ENCODE assay signal across 11 cellular contexts in the genomic region with DNA sequence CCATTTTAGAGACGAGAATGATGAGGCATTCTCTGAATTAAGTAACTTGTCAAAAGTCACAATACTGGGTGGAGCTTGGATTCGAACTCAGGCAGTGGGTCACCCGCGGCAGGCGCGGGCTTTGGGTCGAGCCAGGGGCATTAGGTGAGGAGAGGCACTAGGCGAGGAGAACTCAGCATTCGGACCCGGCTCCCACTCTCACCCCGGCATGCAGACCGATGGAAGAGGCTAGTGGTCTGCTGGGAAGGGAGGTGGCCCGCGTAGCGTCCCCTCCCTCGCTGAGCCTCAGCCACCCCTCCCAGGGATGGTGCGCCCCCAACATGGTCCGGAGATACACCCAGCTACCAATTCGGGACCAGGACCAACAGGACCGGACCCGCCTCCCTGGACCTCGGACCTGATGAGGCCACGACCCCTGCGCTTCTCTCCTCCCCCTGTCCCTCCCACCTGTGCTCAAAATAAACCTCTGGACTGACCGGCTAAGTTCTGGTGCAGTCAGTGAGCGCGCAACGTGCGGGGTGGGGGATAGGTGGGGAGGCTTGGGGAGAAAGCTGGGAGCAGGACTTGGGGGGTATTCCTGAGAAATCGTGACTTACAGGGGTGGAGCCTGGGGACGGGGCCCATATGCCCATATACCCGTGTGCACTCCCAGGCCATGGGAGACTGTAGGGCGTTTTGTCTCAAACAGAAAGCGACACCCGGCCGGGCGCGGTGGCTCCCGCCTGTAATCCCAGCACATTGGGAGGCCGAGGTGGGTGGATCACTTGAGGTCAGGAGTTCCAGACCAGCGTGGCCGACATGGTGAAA. TPM values are rescaled to one million over a fixed set of nuclear protein-coding genes. Genes with fewer than 3 reads are reported as not detected.
A peak's percentile ranks its signal among the peaks of the same experiment; 100 is the strongest.
DNase-seq lines count a peak whose midpoint lies in the region; TF ChIP-seq lines count a peak whose summit lies in the region.
"Had no signal": no experiment of that assay in that cellular context is flagged by ENCODE, and none has a peak within 500 bp of the region (broad histone marks: within the 10 kb centered on the region; RNA-seq: fewer than 3 reads in every experiment).

No MANE protein-coding gene starts in this region.

- H3K4me3 ChIP-seq in PC-9 (peak overlapping the region; percentile 77; the same call in 1 of the 2 replicates), esophagus muscularis mucosa (peak overlapping the region in 1 of 4 donors; percentile 78), smooth muscle cell (no peak overlapping the region)

- no peak for TF ChIP-seq POLR2A in esophagus muscularis mucosa (IDR thresholded peaks at IDR 0.05; ENCODE audit: low read depth)

- BruUV-seq in PC-9 (replicated peaks; lab: Mats Ljungman, UMichigan) = no TSS peak

- peaks cover 40% of the 10 kb centered on the region for H3K4me1 Mint-ChIP-seq in activated CD4-positive, alpha-beta memory T cell treated with anti-CD3 and anti-CD28 coated beads, Interleukin-2, amount 10 ng/mL, durations not matched to agents 7 days and 5 days
- H3K4me1 Mint-ChIP-seq in activated CD4-positive, alpha-beta memory T cell treated with anti-CD3 and anti-CD28 coated beads for 36 hours (ENCODE audit: low read depth) = peaks cover 32% of the 10 kb centered on the region
- H3K4me1 Mint-ChIP-seq in endothelial cell (ENCODE audit: unreplicated experiment) = peaks cover 12% of the 10 kb centered on the region

- intact Hi-C loops in activated CD4-positive, alpha-beta memory T cell treated with anti-CD3 and anti-CD28 coated beads for 36 hours (cut with micrococcal nuclease) = no loop called here
- intact Hi-C loops in PC-9 (cut with micrococcal nuclease; ENCODE audit: unreplicated experiment) = no loop called here
- intact Hi-C loops in esophagus muscularis mucosa (cut with DNase I) = no loop called here

- DNase-seq in activated CD4-positive, alpha-beta memory T cell treated with anti-CD3 and anti-CD28 coated beads, Interleukin-2, amount 10 ng/mL, durations not matched to agents 7 days and 5 days = no peak
- DNase-seq in activated CD4-positive, alpha-beta memory T cell treated with anti-CD3 and anti-CD28 coated beads for 36 hours = no peak
- no peak for DNase-seq in PC-9
- DNase-seq in esophagus muscularis mucosa (ENCODE audit: extremely low spot score) = no peak
- DNase-seq in smooth muscle cell (lab: John Stamatoyannopoulos, UW; ENCODE audit: unreplicated experiment) = no peak
- no peak for DNase-seq in globus pallidus (ENCODE audit: low spot score)
- no peak for DNase-seq in endothelial cell (ENCODE audit: low spot score)
- DNase-seq in 8988T = no peak
- DNase-seq: stimulated activated CD8-positive, alpha-beta memory T cell treated with anti-CD3 and anti-CD28 coated beads, Interleukin-4, amount 100 ng/mL, for 48 hours had no signal

- H3K4me2 ChIP-seq in PC-9 (peak overlapping the region; percentile 98), smooth muscle cell (peak overlapping the region; percentile 98)

- H3K4me3 Mint-ChIP-seq in activated CD4-positive, alpha-beta memory T cell treated with anti-CD3 and anti-CD28 coated beads, Interleukin-2, amount 10 ng/mL, durations not matched to agents 7 days and 5 days = peak overlapping the region; percentile 74
- H3K4me3 Mint-ChIP-seq in activated CD4-positive, alpha-beta memory T cell treated with anti-CD3 and anti-CD28 coated beads for 36 hours = no peak overlapping the region
- H3K4me3 Mint-ChIP-seq in endothelial cell (ENCODE audit: unreplicated experiment) = no peak overlapping the region

- no peak overlapping the region for H2AFZ ChIP-seq in PC-9
- H2AFZ ChIP-seq in smooth muscle cell (ENCODE audit: low read depth) = no peak overlapping the region

- peaks cover 27% of the 10 kb centered on the region for H3K27me3 Mint-ChIP-seq in activated CD4-positive, alpha-beta memory T cell treated with anti-CD3 and anti-CD28 coated beads, Interleukin-2, amount 10 ng/mL, durations not matched to agents 7 days and 5 days
- peaks cover 23% of the 10 kb centered on the region for H3K27me3 Mint-ChIP-seq in activated CD4-positive, alpha-beta memory T cell treated with anti-CD3 and anti-CD28 coated beads for 36 hours
- H3K27me3 Mint-ChIP-seq in endothelial cell (ENCODE audit: unreplicated experiment) = peaks cover 29% of the 10 kb centered on the region

- H3F3A ChIP-seq in PC-9 (ENCODE audit: insufficient read depth, low read depth) (peaks cover 48% of the 10 kb centered on the region), smooth muscle cell (ENCODE audit: low read depth) (peaks cover 7% of the 10 kb centered on the region)

- POLR2A ChIA-PET in activated CD4-positive, alpha-beta memory T cell treated with anti-CD3 and anti-CD28 coated beads, Interleukin-2, amount 10 ng/mL, durations not matched to agents 7 days and 5 days (lab: Charles Lee) = interaction anchor here (1.3 to 3.3 kb wide), 4 partner anchors 8 to 25 kb away, joined by 3 to 26 read pairs (median 17); partner anchors contain the start of genes MAP2K7 and TIMM44
- POLR2A ChIA-PET in activated CD4-positive, alpha-beta memory T cell treated with anti-CD3 and anti-CD28 coated beads for 36 hours (lab: Charles Lee) = interaction anchor here (0.7 to 1.1 kb wide), 3 partner anchors 15 to 25 kb away, joined by 3 to 5 read pairs (median 3); partner anchors contain the start of gene TIMM44
- POLR2A ChIA-PET in PC-9 (lab: Charles Lee; ENCODE audit: unreplicated experiment) = interaction anchor here (0.5 to 1.4 kb wide), 3 partner anchors 15 to 336 kb away, joined by 3 to 8 read pairs (median 4); partner anchors contain the start of gene MAP2K7

- peaks cover 23% of the 10 kb centered on the region for H3K4me1 ChIP-seq in PC-9 (replicated peaks; ENCODE audit: insufficient read depth)
- peaks cover 41 to 81% (median 77%) of the 10 kb centered on the region in 4 donors for H3K4me1 ChIP-seq in esophagus muscularis mucosa
- H3K4me1 ChIP-seq in smooth muscle cell (ENCODE audit: low read depth) = peaks cover 15% of the 10 kb centered on the region

- H3K27me3 ChIP-seq in PC-9 (ENCODE audit: insufficient read depth, low read depth) (peaks cover 19% of the 10 kb centered on the region), esophagus muscularis mucosa (peaks cover 11 to 59% (median 28%) of the 10 kb centered on the region in 4 donors), smooth muscle cell (ENCODE audit: low read depth) (no peaks in the 10 kb centered on the region)

- TF ChIP-seq EP300 in esophagus muscularis mucosa (IDR thresholded peaks at IDR 0.05) = no peak

- no peak overlapping the region for H3K27ac ChIP-seq in PC-9
- peak overlapping the region; percentile 94 to 96 (median 96) for H3K27ac ChIP-seq in esophagus muscularis mucosa (replicated peaks in 1 of 4)
- H3K27ac ChIP-seq in smooth muscle cell (ENCODE audit: low read depth) = no peak overlapping the region

- peaks cover 7% of the 10 kb centered on the region; the same call in 1 of the 2 replicates for H4K20me1 ChIP-seq in PC-9 (ENCODE audit: insufficient read depth)
- H4K20me1 ChIP-seq in smooth muscle cell (ENCODE audit: low read depth) = peaks cover 6% of the 10 kb centered on the region

- TF ChIP-seq CTCF in PC-9 (conservative IDR thresholded peaks at IDR 0.05) (no peak), esophagus muscularis mucosa (IDR thresholded peaks at IDR 0.05) (no peak), smooth muscle cell (IDR thresholded peaks at IDR 0.05; ENCODE audit: borderline replicate concordance, insufficient read depth, poor library complexity, severe bottlenecking) (no peak), endothelial cell (IDR thresholded peaks at IDR 0.05; ENCODE audit: unreplicated experiment) (no peak)

- H3K9me3 ChIP-seq in PC-9 (ENCODE audit: insufficient read depth, low read depth) (no peaks in the 10 kb centered on the region), esophagus muscularis mucosa (no peaks in the 10 kb centered on the region), smooth muscle cell (replicated peaks; ENCODE audit: low read depth) (no peaks in the 10 kb centered on the region)
- H3K9me3 ChIP-seq: left lung had no signal

- H3K27ac Mint-ChIP-seq in activated CD4-positive, alpha-beta memory T cell treated with anti-CD3 and anti-CD28 coated beads, Interleukin-2, amount 10 ng/mL, durations not matched to agents 7 days and 5 days = no peak overlapping the region
- H3K27ac Mint-ChIP-seq in activated CD4-positive, alpha-beta memory T cell treated with anti-CD3 and anti-CD28 coated beads for 36 hours = no peak overlapping the region
- H3K27ac Mint-ChIP-seq in endothelial cell (ENCODE audit: unreplicated experiment) = no peak overlapping the region

- H3K79me2 ChIP-seq in PC-9 (ENCODE audit: low read depth) = 0 out of 2 replicates have a peak, but pooled peaks cover 5% of the 10 kb centered on the region
- no peaks in the 10 kb centered on the region for H3K79me2 ChIP-seq in smooth muscle cell (ENCODE audit: low read depth)

- 54% methylated on average over 29 of the region's 42 CpGs for WGBS in esophagus muscularis mucosa
- 92% methylated on average over 36 of the region's 42 CpGs for WGBS in smooth muscle cell (ENCODE audit: low lambda C conversion rate)

- no peaks in the 10 kb centered on the region for H3K9me2 ChIP-seq in PC-9 (ENCODE audit: insufficient read depth)

- CTCF ChIA-PET in activated CD4-positive, alpha-beta memory T cell treated with anti-CD3 and anti-CD28 coated beads, Interleukin-2, amount 10 ng/mL, durations not matched to agents 7 days and 5 days (lab: Charles Lee) = interaction anchor here (0.8 to 2.7 kb wide), 8 partner anchors 11 to 50 kb away, joined by 3 to 26 read pairs (median 6); partner anchors contain the start of genes MAP2K7 and TIMM44
- CTCF ChIA-PET in activated CD4-positive, alpha-beta memory T cell treated with anti-CD3 and anti-CD28 coated beads for 36 hours (lab: Charles Lee) = interaction anchor here (0.9 to 4.0 kb wide), 8 partner anchors 10 to 50 kb away, joined by 3 to 28 read pairs (median 16); partner anchors contain the start of genes MAP2K7 and TIMM44
- CTCF ChIA-PET in PC-9 (lab: Charles Lee) = no interaction called here

- no peak overlapping the region for H3K9ac ChIP-seq in smooth muscle cell (ENCODE audit: low read depth)

- H3K36me3 ChIP-seq in PC-9 (ENCODE audit: low read depth) (no peaks in the 10 kb centered on the region), esophagus muscularis mucosa (peaks cover 9 to 19% (median 16%) of the 10 kb centered on the region in 4 donors), smooth muscle cell (ENCODE audit: low read depth) (no peaks in the 10 kb centered on the region)
- H3K36me3 ChIP-seq: cardiac muscle cell had no signal

- H3K36me3 Mint-ChIP-seq in activated CD4-positive, alpha-beta memory T cell treated with anti-CD3 and anti-CD28 coated beads, Interleukin-2, amount 10 ng/mL, durations not matched to agents 7 days and 5 days (ENCODE audit: low read depth) = no peaks in the 10 kb centered on the region
- H3K36me3 Mint-ChIP-seq in activated CD4-positive, alpha-beta memory T cell treated with anti-CD3 and anti-CD28 coated beads for 36 hours = peaks cover 3% of the 10 kb centered on the region
- peaks cover 8% of the 10 kb centered on the region for H3K36me3 Mint-ChIP-seq in endothelial cell (ENCODE audit: low read depth, unreplicated experiment)

- no peaks in the 10 kb centered on the region for H3K9me3 Mint-ChIP-seq in activated CD4-positive, alpha-beta memory T cell treated with anti-CD3 and anti-CD28 coated beads, Interleukin-2, amount 10 ng/mL, durations not matched to agents 7 days and 5 days
- H3K9me3 Mint-ChIP-seq in activated CD4-positive, alpha-beta memory T cell treated with anti-CD3 and anti-CD28 coated beads for 36 hours = no peaks in the 10 kb centered on the region
- H3K9me3 Mint-ChIP-seq in endothelial cell (ENCODE audit: unreplicated experiment) = no peaks in the 10 kb centered on the region

RNA-seq across cellular contexts. Expression of gene SNAPC2, which starts 1.3 kb away (rescaled TPM):
- 10 to 100 TPM; 20.4 to 24.1 TPM for total RNA-seq in activated CD4-positive, alpha-beta memory T cell treated with anti-CD3 and anti-CD28 coated beads, Interleukin-2, amount 10 ng/mL, durations not matched to agents 7 days and 5 days
- total RNA-seq in activated CD4-positive, alpha-beta memory T cell treated with anti-CD3 and anti-CD28 coated beads for 36 hours = 10 to 100 TPM; 18.7 to 20.2 TPM
- total RNA-seq in PC-9 (2021) = 37.5 and 42.1 TPM in 2 replicates
- 10 to 100 TPM; 32.4 to 47.2 (median 35.0) TPM for total RNA-seq in esophagus muscularis mucosa
- total RNA-seq in smooth muscle cell = 9.5 and 18.2 TPM in 2 replicates
- polyA plus RNA-seq in smooth muscle cell = 35.0 and 35.3 TPM in 2 replicates
- total RNA-seq in endothelial cell (ENCODE audit: unreplicated experiment) = 13.5 TPM

RNA-seq across cellular contexts. Expression of gene TGFBR3L, which starts 4.2 kb away (rescaled TPM):
- total RNA-seq in activated CD4-positive, alpha-beta memory T cell treated with anti-CD3 and anti-CD28 coated beads, Interleukin-2, amount 10 ng/mL, durations not matched to agents 7 days and 5 days = 1 to 10 TPM; 4.2 to 4.6 TPM
- total RNA-seq in activated CD4-positive, alpha-beta memory T cell treated with anti-CD3 and anti-CD28 coated beads for 36 hours = 1 to 10 TPM; 4.4 to 4.6 TPM
- total RNA-seq in PC-9 (2021) (2.0 and 2.3 TPM in 2 replicates), esophagus muscularis mucosa (1 to 10 TPM; 2.2 to 8.3 (median 6.1) TPM), smooth muscle cell (18.7 and 20.7 TPM in 2 replicates), endothelial cell (ENCODE audit: unreplicated experiment) (not detected)
- polyA plus RNA-seq in smooth muscle cell = 44.0 and 46.6 TPM in 2 replicates

RNA-seq across cellular contexts. Expression of gene CTXN1, which starts 7.1 kb away (rescaled TPM):
- not detected for total RNA-seq in activated CD4-positive, alpha-beta memory T cell treated with anti-CD3 and anti-CD28 coated beads, Interleukin-2, amount 10 ng/mL, durations not matched to agents 7 days and 5 days
- under 1 TPM; 0.29 to 0.77 TPM for total RNA-seq in activated CD4-positive, alpha-beta memory T cell treated with anti-CD3 and anti-CD28 coated beads for 36 hours
- 54.5 and 71.2 TPM in 2 replicates for total RNA-seq in PC-9 (2021)
- total RNA-seq in esophagus muscularis mucosa = 10 to 100 TPM; 28.7 to 59.4 (median 49.2) TPM
- total RNA-seq in smooth muscle cell = 4.8 and 6.0 TPM in 2 replicates
- 25.4 and 26.0 TPM in 2 replicates for polyA plus RNA-seq in smooth muscle cell
- 18.3 TPM for total RNA-seq in endothelial cell (ENCODE audit: unreplicated experiment)

RNA-seq across cellular contexts. Expression of gene MAP2K7, which starts 15.1 kb away (rescaled TPM):
- total RNA-seq in activated CD4-positive, alpha-beta memory T cell treated with anti-CD3 and anti-CD28 coated beads, Interleukin-2, amount 10 ng/mL, durations not matched to agents 7 days and 5 days = 10 to 100 TPM; 42.6 to 42.9 TPM
- total RNA-seq in activated CD4-positive, alpha-beta memory T cell treated with anti-CD3 and anti-CD28 coated beads for 36 hours = 10 to 100 TPM; 29.1 to 30.1 TPM
- total RNA-seq in PC-9 (2021) (52.4 and 54.0 TPM in 2 replicates), esophagus muscularis mucosa (10 to 100 TPM; 17.2 to 31.9 (median 24.5) TPM), smooth muscle cell (6.7 and 8.2 TPM in 2 replicates), endothelial cell (ENCODE audit: unreplicated experiment) (31.1 TPM)
- 9.2 and 13.1 TPM in 2 replicates for polyA plus RNA-seq in smooth muscle cell

RNA-seq across cellular contexts. Expression of gene TIMM44, which starts 24.6 kb away (rescaled TPM):
- total RNA-seq in activated CD4-positive, alpha-beta memory T cell treated with anti-CD3 and anti-CD28 coated beads, Interleukin-2, amount 10 ng/mL, durations not matched to agents 7 days and 5 days = 10 to 100 TPM; 48.4 to 50.9 TPM
- 10 to 100 TPM; 66.5 to 68.5 TPM for total RNA-seq in activated CD4-positive, alpha-beta memory T cell treated with anti-CD3 and anti-CD28 coated beads for 36 hours
- 72.8 and 74.6 TPM in 2 replicates for total RNA-seq in PC-9 (2021)
- total RNA-seq in esophagus muscularis mucosa = 100 to 1,000 TPM in 1 of 4 donors, 10 to 100 TPM in 3; 61.6 to 111 (median 98.5) TPM
- 25.1 and 27.1 TPM in 2 replicates for total RNA-seq in smooth muscle cell
- 21.8 and 39.3 TPM in 2 replicates for polyA plus RNA-seq in smooth muscle cell
- 46.5 TPM for total RNA-seq in endothelial cell (ENCODE audit: unreplicated experiment)

Comparison
In these comparisons a context has a peak if more than half of its experiments do, and no peak if none do; other contexts are left out.
1. H3K27ac ChIP-seq: peak in esophagus muscularis mucosa (4 of 4); none in PC-9 (single experiment) and smooth muscle cell (single experiment).